In genomic region chr14:64986578-64987571, GRCh38 we compare ENCODE assay signal across 8 cellular contexts. TPM values are rescaled to one million over a fixed set of nuclear protein-coding genes. Genes with fewer than 3 reads are reported as not detected.
A peak's percentile ranks its signal among the peaks of the same experiment; 100 is the strongest.
DNase-seq lines count a peak whose midpoint lies in the region; ATAC-seq and TF ChIP-seq lines count a peak whose summit lies in the region.

TSS of gene FNTB (plus strand) at chr14:64986895. CDS start at chr14:64986954, 59 bp downstream.

- TF ChIP-seq CTCF in GM12873 (IDR thresholded peaks at IDR 0.05; ENCODE audit: insufficient read depth, low read depth, low read length, missing control alignments) (peak; percentile 90), cardiac muscle cell (IDR thresholded peaks at IDR 0.05; ENCODE audit: low read depth, low read length) (peak; percentile 92), parathyroid adenoma (IDR thresholded peaks at IDR 0.05) (peak; percentile 91), tibial nerve (IDR thresholded peaks at IDR 0.05) (peak; percentile 75 to 89 (median 82))

- H3K9me3 Mint-ChIP-seq in activated naive CD8-positive, alpha-beta T cell treated with anti-CD3 and anti-CD28 coated beads, Interleukin-2, amount 50 U/mL, for 24 hours: no peaks in the 10 kb centered on the region

- H3K4me3 ChIP-seq in cardiac muscle cell: peak within 1 kb of the TSS; percentile 45
- H3K4me3 ChIP-seq in parathyroid adenoma (ENCODE audit: low read depth, low read length): peak within 1 kb of the TSS; percentile 91
- peak within 1 kb of the TSS; percentile 66 to 88 (median 73) for H3K4me3 ChIP-seq in tibial nerve

- H3K27ac Mint-ChIP-seq in activated naive CD8-positive, alpha-beta T cell treated with anti-CD3 and anti-CD28 coated beads, Interleukin-2, amount 50 U/mL, for 24 hours: peak within 1 kb of the TSS; percentile 97

- H3K79me2 ChIP-seq in parathyroid adenoma: peaks cover 30% of the 10 kb centered on the region

- WGBS in tibial nerve, 2 donors: 0 to 1% methylated on average over 47 to 60 of the region's 68 CpGs

- ATAC-seq in HG02763 (IDR thresholded peaks at IDR 0.05; ENCODE audit: unreplicated experiment): peak; percentile 90
- ATAC-seq in activated naive CD8-positive, alpha-beta T cell treated with anti-CD3 and anti-CD28 coated beads, Interleukin-2, amount 50 U/mL, for 24 hours: peak; percentile 98

- H3K27ac ChIP-seq in cardiac muscle cell: peak within 1 kb of the TSS; percentile 75
- H3K27ac ChIP-seq in parathyroid adenoma: peak within 1 kb of the TSS; percentile 83
- peak within 1 kb of the TSS; percentile 69 to 91 (median 88) for H3K27ac ChIP-seq in tibial nerve

- H3K27me3 ChIP-seq in cardiac muscle cell (no peaks in the 10 kb centered on the region), parathyroid adenoma (ENCODE audit: control insufficient read depth, insufficient read depth, low read length) (no peaks in the 10 kb centered on the region), tibial nerve (no peaks in the 10 kb centered on the region)

- TF ChIP-seq POLR2A in tibial nerve (IDR thresholded peaks at IDR 0.05): peak in 1 of 2 donors; percentile 11

- H3K4me1 ChIP-seq in cardiac muscle cell (ENCODE audit: low read depth) (peaks cover 3% of the 10 kb centered on the region), parathyroid adenoma (peaks cover 2% of the 10 kb centered on the region), tibial nerve (peaks cover 0 to 31% (median 7%) of the 10 kb centered on the region in 4 donors)

- no peaks in the 10 kb centered on the region for H3K9me3 ChIP-seq in cardiac muscle cell (ENCODE audit: low read depth)
- no peaks in the 10 kb centered on the region for H3K9me3 ChIP-seq in parathyroid adenoma (ENCODE audit: control insufficient read depth, low read length)
- H3K9me3 ChIP-seq in tibial nerve: no peaks in the 10 kb centered on the region

- H3K36me3 Mint-ChIP-seq in activated naive CD8-positive, alpha-beta T cell treated with anti-CD3 and anti-CD28 coated beads, Interleukin-2, amount 50 U/mL, for 24 hours (ENCODE audit: low read depth): peaks cover 14% of the 10 kb centered on the region

- H2AFZ ChIP-seq in parathyroid adenoma: peak within 1 kb of the TSS; percentile 94

- H3K27me3 Mint-ChIP-seq in activated naive CD8-positive, alpha-beta T cell treated with anti-CD3 and anti-CD28 coated beads, Interleukin-2, amount 50 U/mL, for 24 hours: peaks cover 8% of the 10 kb centered on the region

- DNase-seq in NCI-H1417 (lab: John Stamatoyannopoulos, UW): peak; percentile 95 to 98 (median 97)
- DNase-seq in SW 1271 (lab: John Stamatoyannopoulos, UW): peak; percentile 87 to 97
- peak; percentile 93 for DNase-seq in activated naive CD8-positive, alpha-beta T cell treated with anti-CD3 and anti-CD28 coated beads, Interleukin-2, amount 50 U/mL, for 24 hours
- DNase-seq in cardiac muscle cell (ENCODE audit: low read depth in 1 of 2, low spot score in 1 of 2): peak; percentile 97 to 98
- DNase-seq in tibial nerve (ENCODE audit: low spot score in 2 of 2): peak; percentile 85 to 92

- H3K36me3 ChIP-seq in cardiac muscle cell: no peaks in the 10 kb centered on the region
- no peaks in the 10 kb centered on the region for H3K36me3 ChIP-seq in parathyroid adenoma (ENCODE audit: control insufficient read depth, insufficient read depth, low read length)
- no peaks in the 10 kb centered on the region for H3K36me3 ChIP-seq in tibial nerve

- peak; percentile 44 to 96 for TF ChIP-seq EP300 in tibial nerve (IDR thresholded peaks at IDR 0.05)

- H3K9ac ChIP-seq in parathyroid adenoma: peak within 1 kb of the TSS; percentile 31

- H3K4me2 ChIP-seq in parathyroid adenoma (ENCODE audit: low read length): peak within 1 kb of the TSS; percentile 84

- peak within 1 kb of the TSS; percentile 91 for H3K4me3 Mint-ChIP-seq in activated naive CD8-positive, alpha-beta T cell treated with anti-CD3 and anti-CD28 coated beads, Interleukin-2, amount 50 U/mL, for 24 hours

- peaks cover 44% of the 10 kb centered on the region for H3K4me1 Mint-ChIP-seq in activated naive CD8-positive, alpha-beta T cell treated with anti-CD3 and anti-CD28 coated beads, Interleukin-2, amount 50 U/mL, for 24 hours

RNA-seq across cellular contexts. Expression of gene FNTB, which starts in this region (rescaled TPM):
- 34.9 and 36.1 TPM in 2 replicates for total RNA-seq in cardiac muscle cell
- 42.0 and 43.4 TPM in 2 replicates for polyA plus RNA-seq in cardiac muscle cell
- total RNA-seq in tibial nerve: 10 to 100 TPM; 21.0 to 34.5 (median 31.0) TPM

Comparison
In these comparisons a context has a peak if more than half of its experiments do, and no peak if none do; other contexts are left out.
1. Peak in every context shown above with its lines: DNase-seq, ATAC-seq, H3K4me3 ChIP-seq and H3K27ac ChIP-seq.